In genomic region chr11:99020324-99021225, GRCh38 we compare ENCODE assay signal across 8 cellular contexts. TPM values are rescaled to one million over a fixed set of nuclear protein-coding genes. Genes with fewer than 3 reads are reported as not detected.
A peak's percentile ranks its signal among the peaks of the same experiment; 100 is the strongest.
DNase-seq lines count a peak whose midpoint lies in the region; ATAC-seq and TF ChIP-seq lines count a peak whose summit lies in the region.

Gene CNTN5, plus strand, starts transcription at chr11:99020949.

- H3K36me3 Mint-ChIP-seq in T-helper 2 cell treated with Interferon-gamma antibody and Interleukin-4, amounts not matched to agents 5 μg/mL and 100 μg/mL, for 36 hours (ENCODE audit: low read depth), result no peaks in the 10 kb centered on the region

- H3K4me1 Mint-ChIP-seq in T-helper 2 cell treated with Interferon-gamma antibody and Interleukin-4, amounts not matched to agents 5 μg/mL and 100 μg/mL, for 36 hours (ENCODE audit: low read depth), result no peaks in the 10 kb centered on the region

- peak within 1 kb of the TSS; percentile 71 for H3K4me2 ChIP-seq in mesendoderm (ENCODE audit: low read length)

- H3K4me3 Mint-ChIP-seq in T-helper 2 cell treated with Interferon-gamma antibody and Interleukin-4, amounts not matched to agents 5 μg/mL and 100 μg/mL, for 36 hours, result peak within 1 kb of the TSS; percentile 35

- no peak within 1 kb of the TSS for H3K18ac ChIP-seq in mesendoderm (ENCODE audit: low read length)

- no peak within 1 kb of the TSS for H4K5ac ChIP-seq in mesendoderm (ENCODE audit: low read length)

- H3K27me3 ChIP-seq in endocrine pancreas (ENCODE audit: control insufficient read depth, insufficient read depth, low read length), result no peaks in the 10 kb centered on the region
- H3K27me3 ChIP-seq in mesendoderm (ENCODE audit: insufficient read depth, low read length, poor library complexity), result no peaks in the 10 kb centered on the region
- peaks cover 0 to 40% of the 10 kb centered on the region in 2 donors for H3K27me3 ChIP-seq in tibial artery

- WGBS in mesendoderm (ENCODE audit: extremely low coverage, insufficient coverage, low lambda C conversion rate), result no CpG with 5 or more reads among the region's 57 CpGs

- H2BK5ac ChIP-seq in mesendoderm (ENCODE audit: low read length), result no peak within 1 kb of the TSS

- no peaks in the 10 kb centered on the region for H3K79me1 ChIP-seq in mesendoderm (ENCODE audit: low read length)

- no peaks in the 10 kb centered on the region for H3K79me2 ChIP-seq in mesendoderm (ENCODE audit: control insufficient read depth, insufficient read depth, low read length)

- no peak within 1 kb of the TSS for H4K8ac ChIP-seq in mesendoderm (ENCODE audit: low read depth, low read length)

- peaks cover 26% of the 10 kb centered on the region for H3K27me3 Mint-ChIP-seq in T-helper 2 cell treated with Interferon-gamma antibody and Interleukin-4, amounts not matched to agents 5 μg/mL and 100 μg/mL, for 36 hours (ENCODE audit: low read depth)

- no peak within 1 kb of the TSS for H3K27ac Mint-ChIP-seq in T-helper 2 cell treated with Interferon-gamma antibody and Interleukin-4, amounts not matched to agents 5 μg/mL and 100 μg/mL, for 36 hours

- intact Hi-C loops in tibial artery (cut with DNase I; ENCODE audit: low total_unique reads), result no loop called here

- H3K9me3 Mint-ChIP-seq in T-helper 2 cell treated with Interferon-gamma antibody and Interleukin-4, amounts not matched to agents 5 μg/mL and 100 μg/mL, for 36 hours, result no peaks in the 10 kb centered on the region

- H3K4me3 ChIP-seq in endocrine pancreas (ENCODE audit: control insufficient read depth, insufficient read depth, low read length) (peak within 1 kb of the TSS; percentile 81), mesendoderm (ENCODE audit: low read length) (peak within 1 kb of the TSS; percentile 50), tibial artery (peak within 1 kb of the TSS; percentile 39 to 44)

- no peak within 1 kb of the TSS for H3K4ac ChIP-seq in mesendoderm (ENCODE audit: low read depth, low read length)

- DNase-seq in NCI-H1694 treated with DMSO at 0.1 percent for 48 hours (lab: John Stamatoyannopoulos, UW) (peak; percentile 17), NCI-H1694 (lab: John Stamatoyannopoulos, UW) (no peak), Kasumi-1 (lab: John Stamatoyannopoulos, UW) (peak; percentile 27 to 57), mesendoderm (peak; percentile 84), tibial artery (peak; percentile 32 to 67)
- peak; percentile 6 for DNase-seq in T-helper 2 cell treated with Interferon-gamma antibody and Interleukin-4, amounts not matched to agents 5 μg/mL and 100 μg/mL, for 36 hours (ENCODE audit: low spot score)

- no peaks in the 10 kb centered on the region for H3K9me3 ChIP-seq in endocrine pancreas (ENCODE audit: control insufficient read depth, low read length)
- no peaks in the 10 kb centered on the region for H3K9me3 ChIP-seq in tibial artery

- no peak for TF ChIP-seq CTCF in tibial artery (IDR thresholded peaks at IDR 0.05)

- no peak within 1 kb of the TSS for H2BK120ac ChIP-seq in mesendoderm (ENCODE audit: low read depth, low read length)

- peak within 1 kb of the TSS; percentile 84 for H3K56ac ChIP-seq in mesendoderm (ENCODE audit: low read length)

- no peaks in the 10 kb centered on the region for H3K36me3 ChIP-seq in endocrine pancreas (ENCODE audit: control insufficient read depth, insufficient read depth, low read length)
- no peaks in the 10 kb centered on the region for H3K36me3 ChIP-seq in mesendoderm (ENCODE audit: control insufficient read depth, insufficient read depth, low read length)
- no peaks in the 10 kb centered on the region for H3K36me3 ChIP-seq in tibial artery

- ATAC-seq in HG03342 (IDR thresholded peaks at IDR 0.05; ENCODE audit: unreplicated experiment), result no peak

- H3K23ac ChIP-seq in mesendoderm (ENCODE audit: low read length), result no peak within 1 kb of the TSS

- peaks cover 20% of the 10 kb centered on the region for H3K4me1 ChIP-seq in endocrine pancreas (ENCODE audit: control insufficient read depth, insufficient read depth, low read length)
- no peaks in the 10 kb centered on the region for H3K4me1 ChIP-seq in mesendoderm (ENCODE audit: control insufficient read depth, low read depth, low read length)
- peaks cover 0 to 18% (median 11%) of the 10 kb centered on the region in 4 donors for H3K4me1 ChIP-seq in tibial artery

- no peak within 1 kb of the TSS for H2AK5ac ChIP-seq in mesendoderm (ENCODE audit: low read length)

- no peak within 1 kb of the TSS for H3K27ac ChIP-seq in mesendoderm (ENCODE audit: low read depth, low read length)
- H3K27ac ChIP-seq in tibial artery, result no peak within 1 kb of the TSS

- H3K9ac ChIP-seq in endocrine pancreas (ENCODE audit: control insufficient read depth, insufficient read depth, low read length), result peak within 1 kb of the TSS; percentile 26
- H3K9ac ChIP-seq in mesendoderm (ENCODE audit: low read length), result peak within 1 kb of the TSS; percentile 58

- no peak within 1 kb of the TSS for H2BK15ac ChIP-seq in mesendoderm (replicated peaks; ENCODE audit: low read depth)

RNA-seq across cellular contexts. Expression of gene CNTN5, which starts in this region (rescaled TPM):
- polyA plus RNA-seq in mesendoderm (2013, experiment 1 of 2), result 0.08 TPM
- polyA plus RNA-seq in mesendoderm (2013, experiment 2 of 2), result not detected
